In genomic region chr10:14613570-14613918, GRCh38 we compare ENCODE assay signal across 1 cellular context.
TF ChIP-seq lines count a peak whose summit lies in the region.

No MANE protein-coding gene starts in this region.

TF ChIP-seq in A549, 52 proteins besides CTCF, POLR2A, EP300 and RAD21 (continued from another document):
- TF ChIP-seq REST (IDR thresholded peaks at IDR 0.05) (no peak), KDM1A (IDR thresholded peaks at IDR 0.05; ENCODE audit: low read depth) (no peak)
